In the genomic region with DNA sequence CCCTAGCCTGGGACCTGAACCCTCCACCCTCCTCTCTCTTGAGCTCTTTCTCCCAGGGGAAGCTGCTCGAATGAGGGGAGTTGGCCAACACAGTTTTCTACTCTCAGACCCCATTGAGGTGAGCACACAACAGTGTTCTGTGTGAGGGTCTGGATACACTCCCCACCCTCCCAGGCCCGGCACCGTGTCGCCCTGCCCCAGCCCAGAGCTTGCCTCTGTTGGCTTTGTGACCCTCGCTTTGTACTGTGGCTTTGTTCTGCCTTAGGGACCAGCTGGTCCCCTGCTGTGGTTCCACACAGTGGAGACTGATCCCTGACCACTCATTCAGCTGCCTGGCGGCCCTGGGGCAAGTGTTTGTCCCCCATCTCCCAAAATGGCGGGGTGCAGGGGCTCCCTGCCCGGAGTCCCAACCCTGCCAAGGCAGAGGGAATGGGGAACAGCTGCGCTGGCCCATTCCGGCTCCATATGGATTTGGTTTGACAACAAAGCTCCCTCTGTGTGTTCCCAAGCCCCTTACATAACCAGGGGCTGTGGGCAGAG, we compare ENCODE assay signal across 1 cellular context.
TF ChIP-seq lines count a peak whose summit lies in the region.

No MANE protein-coding gene starts in this region.

TF ChIP-seq in GM23338, 12 proteins besides CTCF, POLR2A, EP300 and RAD21 (continued from another document):
- TF ChIP-seq, protein P1, sequence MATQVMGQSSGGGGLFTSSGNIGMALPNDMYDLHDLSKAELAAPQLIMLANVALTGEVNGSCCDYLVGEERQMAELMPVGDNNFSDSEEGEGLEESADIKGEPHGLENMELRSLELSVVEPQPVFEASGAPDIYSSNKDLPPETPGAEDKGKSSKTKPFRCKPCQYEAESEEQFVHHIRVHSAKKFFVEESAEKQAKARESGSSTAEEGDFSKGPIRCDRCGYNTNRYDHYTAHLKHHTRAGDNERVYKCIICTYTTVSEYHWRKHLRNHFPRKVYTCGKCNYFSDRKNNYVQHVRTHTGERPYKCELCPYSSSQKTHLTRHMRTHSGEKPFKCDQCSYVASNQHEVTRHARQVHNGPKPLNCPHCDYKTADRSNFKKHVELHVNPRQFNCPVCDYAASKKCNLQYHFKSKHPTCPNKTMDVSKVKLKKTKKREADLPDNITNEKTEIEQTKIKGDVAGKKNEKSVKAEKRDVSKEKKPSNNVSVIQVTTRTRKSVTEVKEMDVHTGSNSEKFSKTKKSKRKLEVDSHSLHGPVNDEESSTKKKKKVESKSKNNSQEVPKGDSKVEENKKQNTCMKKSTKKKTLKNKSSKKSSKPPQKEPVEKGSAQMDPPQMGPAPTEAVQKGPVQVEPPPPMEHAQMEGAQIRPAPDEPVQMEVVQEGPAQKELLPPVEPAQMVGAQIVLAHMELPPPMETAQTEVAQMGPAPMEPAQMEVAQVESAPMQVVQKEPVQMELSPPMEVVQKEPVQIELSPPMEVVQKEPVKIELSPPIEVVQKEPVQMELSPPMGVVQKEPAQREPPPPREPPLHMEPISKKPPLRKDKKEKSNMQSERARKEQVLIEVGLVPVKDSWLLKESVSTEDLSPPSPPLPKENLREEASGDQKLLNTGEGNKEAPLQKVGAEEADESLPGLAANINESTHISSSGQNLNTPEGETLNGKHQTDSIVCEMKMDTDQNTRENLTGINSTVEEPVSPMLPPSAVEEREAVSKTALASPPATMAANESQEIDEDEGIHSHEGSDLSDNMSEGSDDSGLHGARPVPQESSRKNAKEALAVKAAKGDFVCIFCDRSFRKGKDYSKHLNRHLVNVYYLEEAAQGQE (IDR thresholded peaks at IDR 0.05; ENCODE audit: unreplicated experiment), result no peak
- no peak for TF ChIP-seq STAT1 (IDR thresholded peaks at IDR 0.05; ENCODE audit: unreplicated experiment)
- TF ChIP-seq EZH2 (IDR thresholded peaks at IDR 0.05; ENCODE audit: low read depth, unreplicated experiment), result no peak
- no peak for TF ChIP-seq ZNF331 (CRISPR knock-in tag; IDR thresholded peaks at IDR 0.05; ENCODE audit: low read depth)
- no peak for TF ChIP-seq JUNB (IDR thresholded peaks at IDR 0.05; ENCODE audit: unreplicated experiment)
- TF ChIP-seq CREB1 (CRISPR knock-in tag; IDR thresholded peaks at IDR 0.05; ENCODE audit: low read depth), result no peak
- TF ChIP-seq EZH2phosphoT487 (IDR thresholded peaks at IDR 0.05; ENCODE audit: unreplicated experiment), result no peak
- TF ChIP-seq NANOG (IDR thresholded peaks at IDR 0.05; ENCODE audit: borderline replicate concordance), result no peak
- TF ChIP-seq, protein P2, sequence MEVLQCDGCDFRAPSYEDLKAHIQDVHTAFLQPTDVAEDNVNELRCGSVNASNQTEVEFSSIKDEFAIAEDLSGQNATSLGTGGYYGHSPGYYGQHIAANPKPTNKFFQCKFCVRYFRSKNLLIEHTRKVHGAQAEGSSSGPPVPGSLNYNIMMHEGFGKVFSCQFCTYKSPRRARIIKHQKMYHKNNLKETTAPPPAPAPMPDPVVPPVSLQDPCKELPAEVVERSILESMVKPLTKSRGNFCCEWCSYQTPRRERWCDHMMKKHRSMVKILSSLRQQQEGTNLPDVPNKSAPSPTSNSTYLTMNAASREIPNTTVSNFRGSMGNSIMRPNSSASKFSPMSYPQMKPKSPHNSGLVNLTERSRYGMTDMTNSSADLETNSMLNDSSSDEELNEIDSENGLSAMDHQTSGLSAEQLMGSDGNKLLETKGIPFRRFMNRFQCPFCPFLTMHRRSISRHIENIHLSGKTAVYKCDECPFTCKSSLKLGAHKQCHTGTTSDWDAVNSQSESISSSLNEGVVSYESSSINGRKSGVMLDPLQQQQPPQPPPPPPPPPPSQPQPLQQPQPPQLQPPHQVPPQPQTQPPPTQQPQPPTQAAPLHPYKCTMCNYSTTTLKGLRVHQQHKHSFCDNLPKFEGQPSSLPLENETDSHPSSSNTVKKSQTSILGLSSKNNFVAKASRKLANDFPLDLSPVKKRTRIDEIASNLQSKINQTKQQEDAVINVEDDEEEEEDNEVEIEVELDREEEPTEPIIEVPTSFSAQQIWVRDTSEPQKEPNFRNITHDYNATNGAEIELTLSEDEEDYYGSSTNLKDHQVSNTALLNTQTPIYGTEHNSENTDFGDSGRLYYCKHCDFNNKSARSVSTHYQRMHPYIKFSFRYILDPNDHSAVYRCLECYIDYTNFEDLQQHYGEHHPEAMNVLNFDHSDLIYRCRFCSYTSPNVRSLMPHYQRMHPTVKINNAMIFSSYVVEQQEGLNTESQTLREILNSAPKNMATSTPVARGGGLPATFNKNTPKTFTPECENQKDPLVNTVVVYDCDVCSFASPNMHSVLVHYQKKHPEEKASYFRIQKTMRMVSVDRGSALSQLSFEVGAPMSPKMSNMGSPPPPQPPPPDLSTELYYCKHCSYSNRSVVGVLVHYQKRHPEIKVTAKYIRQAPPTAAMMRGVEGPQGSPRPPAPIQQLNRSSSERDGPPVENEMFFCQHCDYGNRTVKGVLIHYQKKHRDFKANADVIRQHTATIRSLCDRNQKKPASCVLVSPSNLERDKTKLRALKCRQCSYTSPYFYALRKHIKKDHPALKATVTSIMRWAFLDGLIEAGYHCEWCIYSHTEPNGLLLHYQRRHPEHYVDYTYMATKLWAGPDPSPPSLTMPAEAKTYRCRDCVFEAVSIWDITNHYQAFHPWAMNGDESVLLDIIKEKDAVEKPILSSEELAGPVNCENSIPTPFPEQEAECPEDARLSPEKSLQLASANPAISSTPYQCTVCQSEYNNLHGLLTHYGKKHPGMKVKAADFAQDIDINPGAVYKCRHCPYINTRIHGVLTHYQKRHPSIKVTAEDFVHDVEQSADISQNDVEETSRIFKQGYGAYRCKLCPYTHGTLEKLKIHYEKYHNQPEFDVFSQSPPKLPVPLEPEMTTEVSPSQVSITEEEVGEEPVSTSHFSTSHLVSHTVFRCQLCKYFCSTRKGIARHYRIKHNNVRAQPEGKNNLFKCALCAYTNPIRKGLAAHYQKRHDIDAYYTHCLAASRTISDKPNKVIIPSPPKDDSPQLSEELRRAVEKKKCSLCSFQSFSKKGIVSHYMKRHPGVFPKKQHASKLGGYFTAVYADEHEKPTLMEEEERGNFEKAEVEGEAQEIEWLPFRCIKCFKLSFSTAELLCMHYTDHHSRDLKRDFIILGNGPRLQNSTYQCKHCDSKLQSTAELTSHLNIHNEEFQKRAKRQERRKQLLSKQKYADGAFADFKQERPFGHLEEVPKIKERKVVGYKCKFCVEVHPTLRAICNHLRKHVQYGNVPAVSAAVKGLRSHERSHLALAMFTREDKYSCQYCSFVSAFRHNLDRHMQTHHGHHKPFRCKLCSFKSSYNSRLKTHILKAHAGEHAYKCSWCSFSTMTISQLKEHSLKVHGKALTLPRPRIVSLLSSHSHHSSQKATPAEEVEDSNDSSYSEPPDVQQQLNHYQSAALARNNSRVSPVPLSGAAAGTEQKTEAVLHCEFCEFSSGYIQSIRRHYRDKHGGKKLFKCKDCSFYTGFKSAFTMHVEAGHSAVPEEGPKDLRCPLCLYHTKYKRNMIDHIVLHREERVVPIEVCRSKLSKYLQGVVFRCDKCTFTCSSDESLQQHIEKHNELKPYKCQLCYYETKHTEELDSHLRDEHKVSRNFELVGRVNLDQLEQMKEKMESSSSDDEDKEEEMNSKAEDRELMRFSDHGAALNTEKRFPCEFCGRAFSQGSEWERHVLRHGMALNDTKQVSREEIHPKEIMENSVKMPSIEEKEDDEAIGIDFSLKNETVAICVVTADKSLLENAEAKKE (CRISPR knock-in tag; IDR thresholded peaks at IDR 0.05), result no peak
- no peak for TF ChIP-seq ZNF114 (CRISPR knock-in tag; IDR thresholded peaks at IDR 0.05)
